Comparison of ENCODE assay signal across 3 cellular contexts in genomic region chr5:7423231-7423630, GRCh38. TPM values are rescaled to one million over a fixed set of nuclear protein-coding genes. Genes with fewer than 3 reads are reported as not detected.
"Had no signal": no experiment of that assay in that cellular context is flagged by ENCODE, and none has a peak within 500 bp of the region (broad histone marks: within the 10 kb centered on the region; RNA-seq: fewer than 3 reads in every experiment).

No MANE protein-coding gene starts in this region.

RNA-seq across cellular contexts. Expression of gene ADCY2, which starts 27.3 kb away (rescaled TPM):
- total RNA-seq: lung microvascular endothelial cell; myocyte; naive thymus-derived CD8-positive, alpha-beta T cell had no signal
- polyA plus RNA-seq: naive thymus-derived CD8-positive, alpha-beta T cell had no signal
